ENCODE assay signal across 25 cellular contexts in the genomic region with DNA sequence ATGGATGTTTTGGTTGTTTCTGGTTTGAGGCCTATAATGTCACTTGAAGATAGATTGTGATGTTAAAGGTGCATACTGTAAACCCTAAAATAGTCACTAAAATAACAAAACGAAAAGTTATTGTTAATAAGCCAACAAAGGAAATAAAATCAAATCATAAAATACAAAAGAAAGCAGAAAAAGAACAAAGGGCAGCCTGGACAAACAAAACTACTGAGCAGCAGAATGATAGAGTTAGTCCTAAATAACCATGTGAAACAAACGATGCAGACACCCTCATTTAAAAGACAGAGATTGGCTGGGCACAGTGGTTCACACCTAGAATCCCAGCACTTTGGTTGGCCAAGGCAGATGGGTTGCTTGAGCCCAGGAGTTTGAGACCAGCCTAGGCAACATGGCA.
"Had no signal": no experiment of that assay in that cellular context is flagged by ENCODE, and none has a peak within 500 bp of the region (broad histone marks: within the 10 kb centered on the region; RNA-seq: fewer than 3 reads in every experiment).

No MANE protein-coding gene starts in this region.

- H3K9me3 Mint-ChIP-seq: activated CD4-positive, alpha-beta T cell treated with anti-CD3 and anti-CD28 coated beads, Interleukin-2, amount 10 ng/mL, durations not matched to agents 7 days and 5 days; activated CD8-positive, alpha-beta T cell treated with anti-CD3 and anti-CD28 coated beads for 36 hours; mesothelial cell of epicardium; WTC11 had no signal

- H3K27me3 Mint-ChIP-seq: activated CD4-positive, alpha-beta T cell treated with anti-CD3 and anti-CD28 coated beads, Interleukin-2, amount 10 ng/mL, durations not matched to agents 7 days and 5 days; activated CD8-positive, alpha-beta T cell treated with anti-CD3 and anti-CD28 coated beads for 36 hours; naive thymus-derived CD4-positive, alpha-beta T cell; progenitor cell of endocrine pancreas had no signal

- H3K4me1 ChIP-seq: gastroesophageal sphincter, suprapubic skin, tibial artery, upper lobe of right lung had no signal

- H3K4me1 Mint-ChIP-seq: activated CD4-positive, alpha-beta T cell treated with anti-CD3 and anti-CD28 coated beads, Interleukin-2, amount 10 ng/mL, durations not matched to agents 7 days and 5 days; mesothelial cell of epicardium; WTC11 had no signal

- H3K27ac Mint-ChIP-seq: activated CD4-positive, alpha-beta T cell treated with anti-CD3 and anti-CD28 coated beads, Interleukin-2, amount 10 ng/mL, durations not matched to agents 7 days and 5 days; activated CD8-positive, alpha-beta T cell treated with anti-CD3 and anti-CD28 coated beads for 36 hours; mesothelial cell of epicardium; WTC11 had no signal

- H3K27ac ChIP-seq: gastroesophageal sphincter, ovary, SK-N-MC, skin epidermis, suprapubic skin, tibial artery, upper lobe of right lung had no signal

- DNase-seq: activated CD4-positive, alpha-beta T cell treated with anti-CD3 and anti-CD28 coated beads for 1 hour; activated CD4-positive, alpha-beta T cell treated with anti-CD3 and anti-CD28 coated beads, Interleukin-2, amount 10 ng/mL, durations not matched to agents 7 days and 5 days; activated CD8-positive, alpha-beta T cell treated with anti-CD3 and anti-CD28 coated beads for 36 hours; activated effector memory CD4-positive, alpha-beta T cell treated with Interleukin-2 at 50 U/mL for 16 hours; activated naive CD4-positive, alpha-beta T cell treated with Interleukin-2 at 50 U/mL for 16 hours; dermis blood vessel endothelial cell; effector CD8-positive, alpha-beta T cell; erythroblast; head of caudate nucleus; hippocampal formation; naive thymus-derived CD4-positive, alpha-beta T cell; ovary; stimulated activated CD4-positive, alpha-beta T cell treated with anti-CD3 and anti-CD28 coated beads, Interleukin-4, amount 100 ng/mL, for 4 hours; stimulated activated CD8-positive, alpha-beta memory T cell treated with anti-CD3 and anti-CD28 coated beads, Interleukin-4, amount 100 ng/mL, for 48 hours; stimulated activated naive CD4-positive, alpha-beta T cell; tibial artery; upper lobe of right lung had no signal

- ATAC-seq: activated CD8-positive, alpha-beta T cell treated with anti-CD3 and anti-CD28 coated beads for 36 hours; gastroesophageal sphincter; naive thymus-derived CD4-positive, alpha-beta T cell; sciatic nerve; upper lobe of right lung; WTC11 had no signal

- H3K27me3 ChIP-seq: gastroesophageal sphincter, ovary, suprapubic skin, tibial artery, upper lobe of right lung had no signal

- H3K9me3 ChIP-seq: gastroesophageal sphincter, ovary, suprapubic skin, tibial artery, upper lobe of right lung had no signal

- H3K4me3 Mint-ChIP-seq: activated CD4-positive, alpha-beta T cell treated with anti-CD3 and anti-CD28 coated beads, Interleukin-2, amount 10 ng/mL, durations not matched to agents 7 days and 5 days; activated CD8-positive, alpha-beta T cell treated with anti-CD3 and anti-CD28 coated beads for 36 hours; mesothelial cell of epicardium; naive thymus-derived CD4-positive, alpha-beta T cell; WTC11 had no signal
